1 cellular context compared by ENCODE assay signal in the genomic region with DNA sequence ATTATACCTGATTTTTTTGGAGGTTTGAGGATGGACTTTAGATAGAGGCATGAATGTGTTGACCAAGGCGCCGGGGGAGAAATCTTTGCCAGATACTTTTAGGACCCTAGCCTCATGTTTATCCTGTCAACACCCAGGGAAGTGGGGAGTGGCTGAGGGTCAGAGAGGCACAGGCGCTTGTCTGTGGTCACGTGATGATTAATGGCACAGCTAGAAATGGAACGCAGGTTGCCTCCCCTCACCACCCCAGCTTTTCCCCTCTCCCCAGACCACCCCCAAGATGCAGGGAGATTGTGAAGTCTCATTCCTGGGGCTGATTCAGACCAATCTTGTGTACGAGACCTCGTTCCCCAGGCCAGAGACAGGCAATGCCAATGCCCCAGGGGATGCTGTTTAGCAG.
TF ChIP-seq lines count a peak whose summit lies in the region.

No MANE protein-coding gene starts in this region.

TF ChIP-seq in K562, 482 proteins besides CTCF, POLR2A, EP300 and RAD21 (continued from another document):
- TF ChIP-seq RAD51 (IDR thresholded peaks at IDR 0.05; ENCODE audit: borderline replicate concordance, low read depth) (peak; percentile 65; the same call in 1 of the 2 replicates), TFE3 (CRISPR knock-in tag; IDR thresholded peaks at IDR 0.05) (peak; percentile 74), CTBP1 (IDR thresholded peaks at IDR 0.05; ENCODE audit: borderline replicate concordance) (no peak)
